ENCODE assay signal across 13 cellular contexts in genomic region chrX:65702956-65703355, GRCh38. TPM values are rescaled to one million over a fixed set of nuclear protein-coding genes. Genes with fewer than 3 reads are reported as not detected.
DNase-seq lines count a peak whose midpoint lies in the region; ATAC-seq and TF ChIP-seq lines count a peak whose summit lies in the region.
"Had no signal": no experiment of that assay in that cellular context is flagged by ENCODE, and none has a peak within 500 bp of the region (broad histone marks: within the 10 kb centered on the region; RNA-seq: fewer than 3 reads in every experiment).

No MANE protein-coding gene starts in this region.

- DNase-seq in left ventricle myocardium inferior = no peak
- no peak for DNase-seq in left cardiac atrium
- DNase-seq in activated CD4-positive, alpha-beta memory T cell treated with anti-CD3 and anti-CD28 coated beads, Interleukin-2, amount 10 ng/mL, durations not matched to agents 7 days and 5 days = no peak
- no peak for DNase-seq in lower lobe of right lung
- DNase-seq in uterus = no peak
- DNase-seq in Ammon's horn (ENCODE audit: low spot score) = no peak
- DNase-seq in NCI-H526 (lab: John Stamatoyannopoulos, UW) = no peak
- DNase-seq: NCI-H1105 treated with DMSO at 0.1 percent for 48 hours, NCI-H774, right lobe of liver, SW 1271 had no signal

- TF ChIP-seq CTCF in left ventricle myocardium inferior (IDR thresholded peaks at IDR 0.05; ENCODE audit: borderline replicate concordance) (no peak), lower lobe of right lung (IDR thresholded peaks at IDR 0.05) (no peak), uterus (IDR thresholded peaks at IDR 0.05) (no peak)

- H3K4me1 ChIP-seq in left ventricle myocardium inferior = peaks cover 98% of the 10 kb centered on the region
- peaks cover 82% of the 10 kb centered on the region for H3K4me1 ChIP-seq in lower lobe of right lung
- peaks cover 7 to 11% of the 10 kb centered on the region in 2 donors for H3K4me1 ChIP-seq in uterus

- CTCF ChIA-PET in activated CD4-positive, alpha-beta memory T cell treated with anti-CD3 and anti-CD28 coated beads, Interleukin-2, amount 10 ng/mL, durations not matched to agents 7 days and 5 days (lab: Charles Lee) = interaction anchor here (0.7 to 1.7 kb wide), 3 partner anchors 23 to 106 kb away, joined by 3 to 10 read pairs (median 6); no protein-coding TSS in a partner anchor

- ATAC-seq in left cardiac atrium (no peak), lower lobe of right lung (no peak), GM21515 (IDR thresholded peaks at IDR 0.05; ENCODE audit: unreplicated experiment) (no peak)
- ATAC-seq: esophagus mucosa had no signal

- no peak for TF ChIP-seq POLR2A in uterus (IDR thresholded peaks at IDR 0.05)

- intact Hi-C loops in left ventricle myocardium inferior (cut with micrococcal nuclease) (loop anchor here (10.0 kb wide), 1 partner anchor 98 kb away; no protein-coding TSS in a partner anchor), left cardiac atrium (cut with DNase I) (loop anchor here in 1 of 2 donors (5.0 kb wide), 1 partner anchor 36 kb away; the partner anchor contains the start of gene MSN), lower lobe of right lung (cut with DNase I) (no loop called here), uterus (cut with DNase I; ENCODE audit: low total_unique reads) (no loop called here)

- H3K9me3 ChIP-seq in left ventricle myocardium inferior (replicated peaks) (no peaks in the 10 kb centered on the region), lower lobe of right lung (no peaks in the 10 kb centered on the region), uterus (no peaks in the 10 kb centered on the region)
- H3K9me3 ChIP-seq: right lobe of liver had no signal

- peak overlapping the region; percentile 76 for H3K27ac Mint-ChIP-seq in activated CD4-positive, alpha-beta memory T cell treated with anti-CD3 and anti-CD28 coated beads, Interleukin-2, amount 10 ng/mL, durations not matched to agents 7 days and 5 days

- H3K4me3 Mint-ChIP-seq in activated CD4-positive, alpha-beta memory T cell treated with anti-CD3 and anti-CD28 coated beads, Interleukin-2, amount 10 ng/mL, durations not matched to agents 7 days and 5 days = no peak overlapping the region

- H3K4me3 ChIP-seq in left ventricle myocardium inferior = no peak overlapping the region
- H3K4me3 ChIP-seq in lower lobe of right lung = no peak overlapping the region
- H3K4me3 ChIP-seq in uterus = no peak overlapping the region
- H3K4me3 ChIP-seq: right lobe of liver had no signal

- no peaks in the 10 kb centered on the region for H3K36me3 ChIP-seq in left ventricle myocardium inferior
- H3K36me3 ChIP-seq in lower lobe of right lung = no peaks in the 10 kb centered on the region
- no peaks in the 10 kb centered on the region for H3K36me3 ChIP-seq in uterus
- H3K36me3 ChIP-seq: right lobe of liver had no signal

- H3K4me1 Mint-ChIP-seq in activated CD4-positive, alpha-beta memory T cell treated with anti-CD3 and anti-CD28 coated beads, Interleukin-2, amount 10 ng/mL, durations not matched to agents 7 days and 5 days = peaks cover 92% of the 10 kb centered on the region

- H3K27ac ChIP-seq in left ventricle myocardium inferior (replicated peaks) = peak overlapping the region; percentile 85
- peak overlapping the region; percentile 68 for H3K27ac ChIP-seq in lower lobe of right lung
- H3K27ac ChIP-seq in uterus = peak overlapping the region; percentile 23 to 78

- POLR2A ChIA-PET in activated CD4-positive, alpha-beta memory T cell treated with anti-CD3 and anti-CD28 coated beads, Interleukin-2, amount 10 ng/mL, durations not matched to agents 7 days and 5 days (lab: Charles Lee) = interaction anchor here (0.8 to 2.1 kb wide), 4 partner anchors 29 to 102 kb away, joined by 3 to 5 read pairs (median 4); no protein-coding TSS in a partner anchor

- H3K27me3 Mint-ChIP-seq in activated CD4-positive, alpha-beta memory T cell treated with anti-CD3 and anti-CD28 coated beads, Interleukin-2, amount 10 ng/mL, durations not matched to agents 7 days and 5 days = no peaks in the 10 kb centered on the region

- peaks cover 65% of the 10 kb centered on the region for H3K36me3 Mint-ChIP-seq in activated CD4-positive, alpha-beta memory T cell treated with anti-CD3 and anti-CD28 coated beads, Interleukin-2, amount 10 ng/mL, durations not matched to agents 7 days and 5 days (ENCODE audit: low read depth)

- H3K27me3 ChIP-seq in left ventricle myocardium inferior (ENCODE audit: low read depth) (no peaks in the 10 kb centered on the region), lower lobe of right lung (ENCODE audit: low read depth) (no peaks in the 10 kb centered on the region), uterus (no peaks in the 10 kb centered on the region)
- H3K27me3 ChIP-seq: right lobe of liver had no signal

- H3K9me3 Mint-ChIP-seq in activated CD4-positive, alpha-beta memory T cell treated with anti-CD3 and anti-CD28 coated beads, Interleukin-2, amount 10 ng/mL, durations not matched to agents 7 days and 5 days = no peaks in the 10 kb centered on the region

RNA-seq across cellular contexts. Expression of gene MSN, which starts 35.5 kb away (rescaled TPM):
- total RNA-seq in left ventricle myocardium inferior = 107 TPM
- total RNA-seq in left cardiac atrium = 100 to 1,000 TPM; 139 to 245 TPM
- total RNA-seq in activated CD4-positive, alpha-beta memory T cell treated with anti-CD3 and anti-CD28 coated beads, Interleukin-2, amount 10 ng/mL, durations not matched to agents 7 days and 5 days = 100 to 1,000 TPM; 632 to 637 TPM
- 419 TPM for total RNA-seq in lower lobe of right lung
- total RNA-seq in uterus = 100 to 1,000 TPM; 106 to 285 (median 137) TPM
